8 cellular contexts compared by ENCODE assay signal in genomic region chr11:45102810-45103621, GRCh38. TPM values are rescaled to one million over a fixed set of nuclear protein-coding genes. Genes with fewer than 3 reads are reported as not detected.
DNase-seq lines count a peak whose midpoint lies in the region; ATAC-seq and TF ChIP-seq lines count a peak whose summit lies in the region.

No MANE protein-coding gene starts in this region.

- H3K4me1 Mint-ChIP-seq in activated T-cell treated with anti-CD3 and anti-CD28 coated beads, Interleukin-2, amount 50 U/mL, for 72 hours (ENCODE audit: low read depth) = peaks cover 19% of the 10 kb centered on the region

- peak overlapping the region; percentile 34; the same call in 1 of the 2 replicates for H3K27ac ChIP-seq in Panc1 (ENCODE audit: low read length)
- H3K27ac ChIP-seq in ovary = no peak overlapping the region
- H3K27ac ChIP-seq in vagina = no peak overlapping the region

- 0 out of 4 replicates have a peak overlapping the region, but pooled peaks of 1 of the 2 experiments have one; percentile 16 for H3K4me3 ChIP-seq in Panc1 (ENCODE audit: low read depth in 2 of 2, low read length in 2 of 2)
- H3K4me3 ChIP-seq in fibroblast of pulmonary artery (replicated peaks; ENCODE audit: low read depth, low read length) = no peak overlapping the region
- no peak overlapping the region for H3K4me3 ChIP-seq in ovary
- H3K4me3 ChIP-seq in vagina = no peak overlapping the region

- no peak for TF ChIP-seq EP300 in ovary (IDR thresholded peaks at IDR 0.05)

- no peak overlapping the region for H3K27ac Mint-ChIP-seq in activated T-cell treated with anti-CD3 and anti-CD28 coated beads, Interleukin-2, amount 50 U/mL, for 72 hours

- POLR2A ChIA-PET in Panc1 (lab: Charles Lee) = no interaction called here

- intact Hi-C loops in Panc1 (cut with micrococcal nuclease; ENCODE audit: unreplicated experiment) = no loop called here
- intact Hi-C loops in ovary (cut with DNase I) = loop anchor here in 2 of 4 donors (2.0 to 10.0 kb wide), 3 partner anchors 166 to 478 kb away; no protein-coding TSS in a partner anchor
- intact Hi-C loops in vagina (cut with DNase I) = no loop called here

- H3K27me3 ChIP-seq in Panc1 (ENCODE audit: control insufficient read depth, insufficient read depth, low read length) (no peaks in the 10 kb centered on the region; the same call in none of the 2 replicates), ovary (no peaks in the 10 kb centered on the region), vagina (no peaks in the 10 kb centered on the region)

- ATAC-seq in GM19023 (IDR thresholded peaks at IDR 0.05; ENCODE audit: unreplicated experiment) (peak; percentile 87), Panc1 (peak; percentile 76)
- ATAC-seq in activated T-cell treated with anti-CD3 and anti-CD28 coated beads, Interleukin-2, amount 50 U/mL, for 72 hours (replicated peaks in 1 of 2) = peak; percentile 99

- in situ Hi-C loops in Panc1 (cut with HindIII; ENCODE audit: low pct_unique_long_range_greater_than_20kb, low sequenced_read_pairs) = loop anchor here (25.0 kb wide), 1 partner anchor 234 kb away; no protein-coding TSS in a partner anchor

- peak in 8 of 14 donors; percentile 16 to 66 (median 38) for DNase-seq in C1 segment of cervical spinal cord (lab: John Stamatoyannopoulos, UW)
- peak; percentile 64 for DNase-seq in HK-2 (ENCODE audit: unreplicated experiment)
- DNase-seq in Panc1 (ENCODE audit: low read depth, low spot score) = peak; percentile 42
- DNase-seq in activated T-cell treated with anti-CD3 and anti-CD28 coated beads, Interleukin-2, amount 50 U/mL, for 72 hours = peak; percentile 75 to 83
- peak; percentile 89 for DNase-seq in fibroblast of pulmonary artery (ENCODE audit: low read depth)
- DNase-seq in ovary = peak in 3 of 5 donors; percentile 40 to 46 (median 43)
- DNase-seq in vagina (ENCODE audit: extremely low spot score in 2 of 2) = peak; percentile 85 to 88

- no peaks in the 10 kb centered on the region for H3K9me3 Mint-ChIP-seq in activated T-cell treated with anti-CD3 and anti-CD28 coated beads, Interleukin-2, amount 50 U/mL, for 72 hours

- H3K9me3 ChIP-seq in Panc1 (ENCODE audit: control insufficient read depth, insufficient read depth, low read depth, low read length) = no peaks in the 10 kb centered on the region
- H3K9me3 ChIP-seq in ovary = no peaks in the 10 kb centered on the region
- H3K9me3 ChIP-seq in vagina = no peaks in the 10 kb centered on the region

- H3K4me3 Mint-ChIP-seq in activated T-cell treated with anti-CD3 and anti-CD28 coated beads, Interleukin-2, amount 50 U/mL, for 72 hours = peak overlapping the region; percentile 63 to 77

- CTCF ChIA-PET in Panc1 (lab: Charles Lee) = interaction anchor here (0.5 to 7.5 kb wide), 5 partner anchors 7 to 821 kb away, joined by 3 to 115 read pairs (median 4); no protein-coding TSS in a partner anchor

- 15 to 20% (median 16%) methylated on average over 8 of the region's 8 CpGs for WGBS in ovary, 3 donors

- H3K27me3 Mint-ChIP-seq in activated T-cell treated with anti-CD3 and anti-CD28 coated beads, Interleukin-2, amount 50 U/mL, for 72 hours (ENCODE audit: low read depth) = peaks cover 29% of the 10 kb centered on the region

- TF ChIP-seq CTCF in Panc1 (IDR thresholded peaks at IDR 0.05) = peak; percentile 94
- TF ChIP-seq CTCF in fibroblast of pulmonary artery (IDR thresholded peaks at IDR 0.05; ENCODE audit: low read length, missing control alignments) = peak; percentile 94
- TF ChIP-seq CTCF in ovary (IDR thresholded peaks at IDR 0.05) = peak; percentile 58 to 83 (median 79)
- TF ChIP-seq CTCF in vagina (IDR thresholded peaks at IDR 0.05) = peak; percentile 95 to 98 (median 97)

- TF ChIP-seq POLR2A in ovary (IDR thresholded peaks at IDR 0.05) = no peak
- TF ChIP-seq POLR2A in vagina (IDR thresholded peaks at IDR 0.05) = no peak

- no peaks in the 10 kb centered on the region for H3K36me3 ChIP-seq in Panc1 (ENCODE audit: control insufficient read depth, insufficient read depth, low read length)
- H3K36me3 ChIP-seq in ovary = no peaks in the 10 kb centered on the region
- no peaks in the 10 kb centered on the region for H3K36me3 ChIP-seq in vagina

- H3K36me3 Mint-ChIP-seq in activated T-cell treated with anti-CD3 and anti-CD28 coated beads, Interleukin-2, amount 50 U/mL, for 72 hours (ENCODE audit: insufficient read depth in 2 of 2) = no peaks in the 10 kb centered on the region

- H3K4me1 ChIP-seq in Panc1 (ENCODE audit: control insufficient read depth, insufficient read depth, low read length) (peaks cover 9% of the 10 kb centered on the region), ovary (ENCODE audit: insufficient read depth) (no peaks in the 10 kb centered on the region), vagina (peaks cover 8% of the 10 kb centered on the region)

- no TSS peak for BruUV-seq in Panc1 (replicated peaks; lab: Mats Ljungman, UMichigan)

RNA-seq across cellular contexts. Expression of gene PRDM11, which starts 43.4 kb away (rescaled TPM):
- total RNA-seq in Panc1 (2021; ENCODE audit: unreplicated experiment) (27.4 TPM), ovary (10 to 100 TPM; 10.7 to 45.4 (median 32.2) TPM), vagina (15.2 TPM)
- polyA plus RNA-seq in Panc1 (2012; ENCODE audit: insufficient read length) = 31.9 TPM
- 1 to 10 TPM; 1.2 to 2.0 TPM for total RNA-seq in activated T-cell treated with anti-CD3 and anti-CD28 coated beads, Interleukin-2, amount 50 U/mL, for 72 hours
- 1 to 10 TPM; 8.7 to 8.9 TPM for polyA plus RNA-seq in ovary

Comparison
In these comparisons a context has a peak if more than half of its experiments do, and no peak if none do; other contexts are left out.
1. DNase-seq: peak in every context shown above with its lines; median percentile 89 in fibroblast of pulmonary artery; 86 in vagina; 79 in activated T-cell treated with anti-CD3 and anti-CD28 coated beads, Interleukin-2, amount 50 U/mL, for 72 hours; 64 in HK-2; 43 in ovary; 42 in Panc1; 38 in C1 segment of cervical spinal cord.